Comparison of ENCODE assay signal across 33 cellular contexts in genomic region chr12:130111965-130112496, GRCh38. TPM values are rescaled to one million over a fixed set of nuclear protein-coding genes. Genes with fewer than 3 reads are reported as not detected.
"Had no signal": no experiment of that assay in that cellular context is flagged by ENCODE, and none has a peak within 500 bp of the region (broad histone marks: within the 10 kb centered on the region; RNA-seq: fewer than 3 reads in every experiment).

No MANE protein-coding gene starts in this region.

- H3K4me3 ChIP-seq: adrenal gland, body of pancreas, gastrocnemius medialis, heart left ventricle had no signal

- H3K27me3 ChIP-seq: adrenal gland, body of pancreas had no signal

- FAIRE-seq: colon, endometrium, endothelial cell of umbilical vein had no signal

- ATAC-seq: activated CD4-positive, alpha-beta T cell treated with anti-CD3 and anti-CD28 coated beads for 36 hours; activated CD8-positive, alpha-beta memory T cell treated with anti-CD3 and anti-CD28 coated beads, Interleukin-2, amount 10 ng/mL, durations not matched to agents 7 days and 5 days; activated CD8-positive, alpha-beta T cell treated with anti-CD3 and anti-CD28 coated beads, Interleukin-2, amount 10 ng/mL, durations not matched to agents 7 days and 5 days; activated naive CD8-positive, alpha-beta T cell treated with anti-CD3 and anti-CD28 coated beads, Interleukin-2, amount 50 U/mL, for 24 hours; body of pancreas; esophagus mucosa; gastrocnemius medialis; heart left ventricle had no signal

- H3K4me1 ChIP-seq: adrenal gland, body of pancreas, gastrocnemius medialis, heart left ventricle had no signal

- DNase-seq: activated CD4-positive, alpha-beta memory T cell treated with anti-CD3 and anti-CD28 coated beads for 36 hours; activated CD4-positive, alpha-beta T cell treated with anti-CD3 and anti-CD28 coated beads for 36 hours; activated CD4-positive, alpha-beta T cell treated with anti-CD3 and anti-CD28 coated beads, Interleukin-2, amount 10 ng/mL, durations not matched to agents 24 days and 14 days; activated CD4-positive, CD25-positive, alpha-beta regulatory T cell; activated CD4-positive, CD25-positive, alpha-beta regulatory T cell treated with anti-CD3 and anti-CD28 coated beads, Interleukin-2, amount 50 U/mL, for 72 hours; activated CD8-positive, alpha-beta memory T cell treated with anti-CD3 and anti-CD28 coated beads, Interleukin-2, amount 10 ng/mL, durations not matched to agents 7 days and 5 days; activated CD8-positive, alpha-beta memory T cell treated with anti-CD3 and anti-CD28 coated beads, Interleukin-2, amount 50 U/mL, for 4 hours; activated CD8-positive, alpha-beta T cell treated with anti-CD3 and anti-CD28 coated beads, Interleukin-2, amount 10 ng/mL, durations not matched to agents 7 days and 5 days; activated effector memory CD4-positive, alpha-beta T cell treated with anti-CD3 and anti-CD28 coated beads, Interleukin-2, amount 50 U/mL, for 16 hours; activated naive CD4-positive, alpha-beta T cell treated with anti-CD3 and anti-CD28 coated beads for 36 hours; activated naive CD8-positive, alpha-beta T cell treated with anti-CD3 and anti-CD28 coated beads for 36 hours; activated naive CD8-positive, alpha-beta T cell treated with anti-CD3 and anti-CD28 coated beads, Interleukin-2, amount 50 U/mL, for 24 hours; activated T-cell treated with anti-CD3 and anti-CD28 coated beads, Interleukin-2, amount 50 U/mL, for 1 hour; activated T-cell treated with anti-CD3 and anti-CD28 coated beads, Interleukin-2, amount 50 U/mL, for 48 hours; adrenal gland; amygdala; aorta; body of pancreas; caudate nucleus; effector CD8-positive, alpha-beta T cell; foreskin fibroblast; gastrocnemius medialis; glutamatergic neuron; heart left ventricle; T-helper 2 cell had no signal

- H3K36me3 ChIP-seq: adrenal gland, gastrocnemius medialis, heart left ventricle had no signal

- H3K9me3 ChIP-seq: adrenal gland, body of pancreas, gastrocnemius medialis had no signal

- H3K27ac ChIP-seq: adrenal gland, body of pancreas, gastrocnemius medialis, heart left ventricle had no signal

RNA-seq across cellular contexts. Expression of gene FZD10, which starts 50.2 kb away (rescaled TPM):
- total RNA-seq: activated CD4-positive, alpha-beta memory T cell treated with anti-CD3 and anti-CD28 coated beads for 36 hours; activated CD4-positive, alpha-beta T cell treated with anti-CD3 and anti-CD28 coated beads for 36 hours; activated CD4-positive, alpha-beta T cell treated with anti-CD3 and anti-CD28 coated beads, Interleukin-2, amount 10 ng/mL, durations not matched to agents 24 days and 14 days; activated CD8-positive, alpha-beta memory T cell treated with anti-CD3 and anti-CD28 coated beads for 36 hours; activated CD8-positive, alpha-beta memory T cell treated with anti-CD3 and anti-CD28 coated beads, Interleukin-2, amount 10 ng/mL, durations not matched to agents 7 days and 5 days; activated CD8-positive, alpha-beta T cell treated with anti-CD3 and anti-CD28 coated beads, Interleukin-2, amount 10 ng/mL, durations not matched to agents 7 days and 5 days; activated naive CD4-positive, alpha-beta T cell treated with anti-CD3 and anti-CD28 coated beads for 36 hours; activated naive CD8-positive, alpha-beta T cell treated with anti-CD3 and anti-CD28 coated beads for 36 hours; activated T-helper 1 cell treated with anti-CD3 and anti-CD28 coated beads, Interleukin-12 subunit alpha, Interleukin-12 subunit beta, Interleukin-2, Interleukin-4 antibody, amounts not matched to agents 30 ng/mL and 10 ng/mL and 1 ng/mL, durations not matched to agents 14 hours and 24 hours and 36 hours; activated T-helper 2 cell treated with anti-CD3 and anti-CD28 coated beads, Interferon-gamma antibody, Interleukin-2, Interleukin-4, amounts not matched to agents 10 μg/mL and 5 μg/mL and 100 μg/mL, durations not matched to agents 14 hours and 24 hours and 36 hours; endothelial cell of umbilical vein; T-helper 1 cell treated with Interleukin-12 subunit alpha and Interleukin-12 subunit beta and Interleukin-4 antibody, amounts not matched to agents 30 ng/mL and 1 ng/mL, for 36 hours had no signal
- polyA plus RNA-seq: endothelial cell of umbilical vein had no signal
